Comparison of ENCODE assay signal across 8 cellular contexts in genomic region chr15:63277893-63278505, GRCh38. TPM values are rescaled to one million over a fixed set of nuclear protein-coding genes. Genes with fewer than 3 reads are reported as not detected.
A peak's percentile ranks its signal among the peaks of the same experiment; 100 is the strongest.
DNase-seq lines count a peak whose midpoint lies in the region; ATAC-seq and TF ChIP-seq lines count a peak whose summit lies in the region.

No MANE protein-coding gene starts in this region.

- H2BK12ac ChIP-seq in mesenchymal stem cell (ENCODE audit: low read length in 2 of 2): peak overlapping the region in 1 of 2 experiments; percentile 29

- peaks cover 32% of the 10 kb centered on the region for H3K4me1 ChIP-seq in CD8-positive, alpha-beta memory T cell (ENCODE audit: insufficient read depth, low read length)
- peaks cover 15% of the 10 kb centered on the region for H3K4me1 ChIP-seq in HUES6 (ENCODE audit: control insufficient read depth, insufficient read depth, low read length)
- peaks cover 2% of the 10 kb centered on the region for H3K4me1 ChIP-seq in mesenchymal stem cell (ENCODE audit: control insufficient read depth, insufficient read depth, low read depth, low read length)
- peaks cover 17% of the 10 kb centered on the region for H3K4me1 ChIP-seq in upper lobe of right lung

- no peaks in the 10 kb centered on the region for H3K27me3 ChIP-seq in CD8-positive, alpha-beta memory T cell (ENCODE audit: insufficient read depth, low read length, poor library complexity, severe bottlenecking)
- H3K27me3 ChIP-seq in HUES6 (ENCODE audit: control insufficient read depth, insufficient read depth, low read length): peaks cover 10% of the 10 kb centered on the region
- H3K27me3 ChIP-seq in mesenchymal stem cell (ENCODE audit: control insufficient read depth in 1 of 2, insufficient read depth in 1 of 2, low read length in 2 of 2): no peaks in the 10 kb centered on the region
- no peaks in the 10 kb centered on the region for H3K27me3 ChIP-seq in upper lobe of right lung

- H3K79me1 ChIP-seq in mesenchymal stem cell (replicated peaks; ENCODE audit: low read length, poor library complexity, severe bottlenecking): peaks cover 7% of the 10 kb centered on the region

- peak overlapping the region; percentile 65 for H3K27ac ChIP-seq in CD8-positive, alpha-beta memory T cell (ENCODE audit: low read depth, low read length)
- H3K27ac ChIP-seq in HUES6 (ENCODE audit: low read depth, low read length): no peak overlapping the region
- H3K27ac ChIP-seq in mesenchymal stem cell (ENCODE audit: low read length, poor library complexity, severe bottlenecking): no peak overlapping the region
- H3K27ac ChIP-seq in upper lobe of right lung: peak overlapping the region; percentile 89

- peaks cover 4% of the 10 kb centered on the region for H3K36me3 ChIP-seq in CD8-positive, alpha-beta memory T cell (ENCODE audit: insufficient read depth, low read length)
- H3K36me3 ChIP-seq in HUES6 (ENCODE audit: control insufficient read depth, insufficient read depth, low read length) (no peaks in the 10 kb centered on the region), mesenchymal stem cell (ENCODE audit: control insufficient read depth in 1 of 2, insufficient read depth in 2 of 2, low read depth in 1 of 2, low read length in 2 of 2) (peaks cover 2 to 37% of the 10 kb centered on the region in 2 experiments), upper lobe of right lung (peaks cover 4% of the 10 kb centered on the region)

- peak overlapping the region; percentile 92 for H4K91ac ChIP-seq in mesenchymal stem cell (ENCODE audit: low read length)

- WGBS in mesenchymal stem cell: 29% methylated on average over 15 of the region's 20 CpGs

- no peak overlapping the region for H2BK5ac ChIP-seq in mesenchymal stem cell (ENCODE audit: low read depth, low read length, poor library complexity, severe bottlenecking)

- peak overlapping the region; percentile 88 to 96 for H3K18ac ChIP-seq in mesenchymal stem cell (ENCODE audit: low read depth in 1 of 2, low read length in 2 of 2)

- peak overlapping the region; percentile 77 for H3K4me2 ChIP-seq in mesenchymal stem cell (ENCODE audit: low read length, poor library complexity, severe bottlenecking)

- H3K9me3 Mint-ChIP-seq in CD8-positive, alpha-beta memory T cell: no peaks in the 10 kb centered on the region
- H3K9me3 Mint-ChIP-seq in central memory CD8-positive, alpha-beta T cell: no peaks in the 10 kb centered on the region

- peak overlapping the region; percentile 80 to 92 (median 83) for H3K4me3 Mint-ChIP-seq in CD8-positive, alpha-beta memory T cell
- peak overlapping the region; percentile 82 for H3K4me3 Mint-ChIP-seq in central memory CD8-positive, alpha-beta T cell

- peak overlapping the region; percentile 32 to 93 (median 84) for H3K27ac Mint-ChIP-seq in CD8-positive, alpha-beta memory T cell
- H3K27ac Mint-ChIP-seq in central memory CD8-positive, alpha-beta T cell (ENCODE audit: low read depth): peak overlapping the region; percentile 76

- peak overlapping the region in 1 of 2 experiments; percentile 97 for H3K14ac ChIP-seq in mesenchymal stem cell (ENCODE audit: low read length in 2 of 2)

- peak overlapping the region; percentile 81 to 85 for H3K4ac ChIP-seq in mesenchymal stem cell (ENCODE audit: low read depth in 1 of 2, low read length in 2 of 2)

- peak overlapping the region; percentile 96 for H4K8ac ChIP-seq in mesenchymal stem cell (ENCODE audit: low read length)

- POLR2A ChIA-PET in CD8-positive, alpha-beta memory T cell (lab: Charles Lee): interaction anchor here (0.5 to 1.7 kb wide), 5 partner anchors 34 to 1563 kb away, joined by 3 to 6 read pairs (median 3); partner anchors contain the start of gene RPS27L

- H3K36me3 Mint-ChIP-seq in CD8-positive, alpha-beta memory T cell: peaks cover 0 to 11% (median 3%) of the 10 kb centered on the region in 3 donors
- peaks cover 5% of the 10 kb centered on the region for H3K36me3 Mint-ChIP-seq in central memory CD8-positive, alpha-beta T cell (ENCODE audit: insufficient read depth)

- H3K4me1 Mint-ChIP-seq in CD8-positive, alpha-beta memory T cell: peaks cover 37 to 52% (median 47%) of the 10 kb centered on the region in 3 donors
- H3K4me1 Mint-ChIP-seq in central memory CD8-positive, alpha-beta T cell: peaks cover 20% of the 10 kb centered on the region

- CTCF ChIA-PET in CD8-positive, alpha-beta memory T cell (lab: Charles Lee): interaction anchor here (0.8 to 1.4 kb wide), 2 partner anchors 120 to 230 kb away, joined by 3 to 4 read pairs; partner anchors contain the start of gene RPS27L

- H2BK15ac ChIP-seq in mesenchymal stem cell (ENCODE audit: low read depth, poor library complexity, severe bottlenecking): peak overlapping the region; percentile 99

- peak overlapping the region; percentile 65 for H3K4me3 ChIP-seq in CD8-positive, alpha-beta memory T cell (ENCODE audit: low read length)
- H3K4me3 ChIP-seq in HUES6 (ENCODE audit: low read depth, low read length): peak overlapping the region; percentile 95
- H3K4me3 ChIP-seq in mesenchymal stem cell (ENCODE audit: insufficient read depth in 1 of 2, low read depth in 1 of 2, low read length in 2 of 2): peak overlapping the region; percentile 87 to 95
- peak overlapping the region; percentile 82 for H3K4me3 ChIP-seq in upper lobe of right lung

- no peak overlapping the region for H2AFZ ChIP-seq in mesenchymal stem cell (ENCODE audit: low read depth, low read length)

- peak overlapping the region; percentile 6 for H2AK5ac ChIP-seq in mesenchymal stem cell (ENCODE audit: low read length, severe bottlenecking)

- H2BK120ac ChIP-seq in mesenchymal stem cell (ENCODE audit: low read depth, low read length): peak overlapping the region; percentile 82

- no peaks in the 10 kb centered on the region for H3K9me3 ChIP-seq in CD8-positive, alpha-beta memory T cell (ENCODE audit: low read length)
- H3K9me3 ChIP-seq in HUES6 (ENCODE audit: control insufficient read depth, insufficient read depth, low read depth, low read length): no peaks in the 10 kb centered on the region
- no peaks in the 10 kb centered on the region for H3K9me3 ChIP-seq in mesenchymal stem cell (ENCODE audit: control insufficient read depth, low read length)
- H3K9me3 ChIP-seq in upper lobe of right lung: no peaks in the 10 kb centered on the region

- TF ChIP-seq CTCF in upper lobe of right lung (IDR thresholded peaks at IDR 0.05): no peak

- peak overlapping the region in 1 of 2 experiments; percentile 23 for H3K23ac ChIP-seq in mesenchymal stem cell (ENCODE audit: low read length in 2 of 2)

- H3K27me3 Mint-ChIP-seq in CD8-positive, alpha-beta memory T cell: no peaks in the 10 kb centered on the region
- H3K27me3 Mint-ChIP-seq in central memory CD8-positive, alpha-beta T cell: no peaks in the 10 kb centered on the region

- peak in 1 of 5 donors; percentile 16 for DNase-seq in CD8-positive, alpha-beta memory T cell
- no peak for DNase-seq in central memory CD8-positive, alpha-beta T cell (ENCODE audit: low spot score in 2 of 2)
- DNase-seq in mesenchymal stem cell: peak; percentile 5
- no peak for DNase-seq in upper lobe of right lung
- DNase-seq in HuH-7 (ENCODE audit: low spot score): no peak
- no peak for DNase-seq in NCI-H774 (lab: John Stamatoyannopoulos, UW)

- intact Hi-C loops in upper lobe of right lung (cut with DNase I): loop anchor here (10.0 kb wide), 1 partner anchor 113 kb away; no protein-coding TSS in a partner anchor

- ATAC-seq in central memory CD8-positive, alpha-beta T cell (replicated peaks; ENCODE audit: extremely low read depth, poor library complexity, severe bottlenecking): peak; percentile 17
- ATAC-seq in upper lobe of right lung (no peak), HG03342 (IDR thresholded peaks at IDR 0.05; ENCODE audit: unreplicated experiment) (no peak)

- peak overlapping the region; percentile 63 for H3K9ac ChIP-seq in HUES6 (ENCODE audit: low read length)
- H3K9ac ChIP-seq in mesenchymal stem cell (ENCODE audit: low read length): peak overlapping the region; percentile 96

RNA-seq across cellular contexts. Expression of gene APH1B, which starts 0.6 kb away (rescaled TPM):
- total RNA-seq in CD8-positive, alpha-beta memory T cell: 1 to 10 TPM; 6.7 to 9.2 TPM
- 13.1 TPM for polyA plus RNA-seq in CD8-positive, alpha-beta memory T cell
- 18.6 TPM for polyA plus RNA-seq in mesenchymal stem cell (2013, experiment 1 of 2)
- polyA plus RNA-seq in mesenchymal stem cell (2013, experiment 2 of 2): 17.5 TPM
- total RNA-seq in upper lobe of right lung: 20.0 TPM

Comparison
In these comparisons a context has a peak if more than half of its experiments do, and no peak if none do; other contexts are left out.
1. H3K27ac ChIP-seq: peak in CD8-positive, alpha-beta memory T cell (single experiment) and upper lobe of right lung (single experiment); none in HUES6 (single experiment) and mesenchymal stem cell (single experiment).
2. Peak in every context shown above with its lines, with median percentiles within 50 percentile points of each other: H3K4me3 ChIP-seq.